ENCODE assay signal across 24 cellular contexts in the genomic region with DNA sequence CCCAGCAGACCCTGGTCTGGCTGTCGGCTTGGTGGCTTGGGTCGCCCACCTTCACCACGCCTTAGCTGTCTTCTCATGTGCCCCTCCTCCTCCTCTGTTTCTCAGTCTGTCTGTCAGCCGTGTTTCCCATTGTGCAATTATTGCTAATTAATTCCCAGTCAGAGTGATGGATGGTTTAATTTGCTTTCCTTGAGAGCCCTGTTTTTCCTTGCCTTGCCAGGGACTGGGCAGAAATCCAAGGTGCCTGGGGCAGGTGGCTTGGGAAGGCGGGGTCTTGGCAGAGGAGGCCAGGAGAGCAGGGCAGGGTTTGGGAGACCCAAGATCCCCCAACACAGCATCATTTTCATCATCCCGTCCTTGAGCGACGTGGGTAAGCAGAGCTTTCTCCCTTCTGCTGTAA.
DNase-seq lines count a peak whose midpoint lies in the region; ATAC-seq and TF ChIP-seq lines count a peak whose summit lies in the region.
"Had no signal": no experiment of that assay in that cellular context is flagged by ENCODE, and none has a peak within 500 bp of the region (broad histone marks: within the 10 kb centered on the region; RNA-seq: fewer than 3 reads in every experiment).

No MANE protein-coding gene starts in this region.

- POLR2A ChIA-PET in GM10248 (lab: Yijun Ruan, JAX) = no interaction called here

- H3K79me2 ChIP-seq in parathyroid adenoma = no peaks in the 10 kb centered on the region

- no peak overlapping the region for H3K9ac ChIP-seq in parathyroid adenoma

- peaks cover 29% of the 10 kb centered on the region for H3K4me1 ChIP-seq in parathyroid adenoma
- H3K4me1 ChIP-seq: stomach, tibial nerve had no signal

- CTCF ChIA-PET in GM10248 (lab: Yijun Ruan, JAX) = no interaction called here

- ATAC-seq in SK-N-SH treated with all-trans-retinoic acid at 6 μM for 48 hours (no peak; the same call in 2 of the 3 replicates), HG03280 (IDR thresholded peaks at IDR 0.05; ENCODE audit: unreplicated experiment) (no peak)
- ATAC-seq: activated CD8-positive, alpha-beta memory T cell treated with anti-CD3 and anti-CD28 coated beads, Interleukin-2, amount 10 ng/mL, durations not matched to agents 7 days and 5 days; left colon; naive thymus-derived CD4-positive, alpha-beta T cell; right lobe of liver had no signal

- H3K27me3 ChIP-seq in parathyroid adenoma (ENCODE audit: control insufficient read depth, insufficient read depth, low read length) = no peaks in the 10 kb centered on the region
- H3K27me3 ChIP-seq: ovary, right lobe of liver had no signal

- no peak overlapping the region for H3K27ac ChIP-seq in parathyroid adenoma
- H3K27ac ChIP-seq: ovary, right lobe of liver, stomach, tibial nerve had no signal

- DNase-seq in NCI-H748 (lab: John Stamatoyannopoulos, UW; ENCODE audit: unreplicated experiment) = peak; percentile 40
- no peak for DNase-seq in NCI-H748 treated with DMSO at 0.1 percent for 48 hours (lab: John Stamatoyannopoulos, UW)
- peak; percentile 68 for DNase-seq in NCI-H1417 treated with DMSO at 0.1 percent for 48 hours (lab: John Stamatoyannopoulos, UW)
- no peak for DNase-seq in GM10248 (ENCODE audit: extremely low spot score)
- DNase-seq in epidermal melanocyte (ENCODE audit: insufficient read length, low spot score) = no peak
- DNase-seq: activated CD4-positive, alpha-beta T cell treated with anti-CD3 and anti-CD28 coated beads, Interleukin-2, amount 10 ng/mL, durations not matched to agents 24 days and 14 days; activated CD8-positive, alpha-beta memory T cell treated with anti-CD3 and anti-CD28 coated beads, Interleukin-2, amount 10 ng/mL, durations not matched to agents 7 days and 5 days; anterior cingulate cortex; central memory CD4-positive, alpha-beta T cell; dermis blood vessel endothelial cell; head of caudate nucleus; IMR-90; left colon; mesenchymal stem cell; naive thymus-derived CD4-positive, alpha-beta T cell; NCI-H526; ovary; right lobe of liver; SIG-M5; stomach had no signal

- no peaks in the 10 kb centered on the region for H3K9me3 ChIP-seq in parathyroid adenoma (ENCODE audit: control insufficient read depth, low read length)
- H3K9me3 ChIP-seq: ovary, right lobe of liver, stomach, tibial nerve had no signal

- H3K4me3 ChIP-seq in parathyroid adenoma (ENCODE audit: low read depth, low read length) = no peak overlapping the region
- H3K4me3 ChIP-seq: ovary, right lobe of liver, stomach, tibial nerve had no signal

- H2AFZ ChIP-seq in parathyroid adenoma = peak overlapping the region; percentile 35

- no peaks in the 10 kb centered on the region for H3K36me3 ChIP-seq in parathyroid adenoma (ENCODE audit: control insufficient read depth, insufficient read depth, low read length)
- H3K36me3 ChIP-seq: ovary, stomach, tibial nerve had no signal

- no peak overlapping the region for H3K4me2 ChIP-seq in parathyroid adenoma (ENCODE audit: low read length)

- TF ChIP-seq CTCF in parathyroid adenoma (IDR thresholded peaks at IDR 0.05) (no peak), GM10248 (IDR thresholded peaks at IDR 0.05; ENCODE audit: control extremely low read depth, extremely low read depth, low read depth, missing control alignments) (no peak)

TF ChIP-seq in SK-N-SH treated with all-trans-retinoic acid at 6 μM for 48 hours, 23 proteins besides CTCF, POLR2A, EP300 and RAD21:
- TF ChIP-seq ISL1 (CRISPR knock-in tag; IDR thresholded peaks at IDR 0.05) (peak; percentile 74), TOX (CRISPR knock-in tag; IDR thresholded peaks at IDR 0.05; ENCODE audit: borderline replicate concordance) (no peak), SNAI2 (CRISPR knock-in tag; IDR thresholded peaks at IDR 0.05) (peak; percentile 56; the same call in 1 of the 2 replicates), CREB5 (CRISPR knock-in tag; IDR thresholded peaks at IDR 0.05; ENCODE audit: low read depth) (no peak), BACH2 (CRISPR knock-in tag; IDR thresholded peaks at IDR 0.05; ENCODE audit: borderline replicate concordance) (no peak), TCF4 (CRISPR knock-in tag; IDR thresholded peaks at IDR 0.05; ENCODE audit: borderline replicate concordance) (peak; percentile 58; the same call in 1 of the 2 replicates), ZNF70 (CRISPR knock-in tag; IDR thresholded peaks at IDR 0.05) (no peak), ZNF565 (CRISPR knock-in tag; conservative IDR thresholded peaks at IDR 0.05; ENCODE audit: low read depth) (no peak), ZNF8 (CRISPR knock-in tag; IDR thresholded peaks at IDR 0.05) (no peak)
- TF ChIP-seq, protein P1, sequence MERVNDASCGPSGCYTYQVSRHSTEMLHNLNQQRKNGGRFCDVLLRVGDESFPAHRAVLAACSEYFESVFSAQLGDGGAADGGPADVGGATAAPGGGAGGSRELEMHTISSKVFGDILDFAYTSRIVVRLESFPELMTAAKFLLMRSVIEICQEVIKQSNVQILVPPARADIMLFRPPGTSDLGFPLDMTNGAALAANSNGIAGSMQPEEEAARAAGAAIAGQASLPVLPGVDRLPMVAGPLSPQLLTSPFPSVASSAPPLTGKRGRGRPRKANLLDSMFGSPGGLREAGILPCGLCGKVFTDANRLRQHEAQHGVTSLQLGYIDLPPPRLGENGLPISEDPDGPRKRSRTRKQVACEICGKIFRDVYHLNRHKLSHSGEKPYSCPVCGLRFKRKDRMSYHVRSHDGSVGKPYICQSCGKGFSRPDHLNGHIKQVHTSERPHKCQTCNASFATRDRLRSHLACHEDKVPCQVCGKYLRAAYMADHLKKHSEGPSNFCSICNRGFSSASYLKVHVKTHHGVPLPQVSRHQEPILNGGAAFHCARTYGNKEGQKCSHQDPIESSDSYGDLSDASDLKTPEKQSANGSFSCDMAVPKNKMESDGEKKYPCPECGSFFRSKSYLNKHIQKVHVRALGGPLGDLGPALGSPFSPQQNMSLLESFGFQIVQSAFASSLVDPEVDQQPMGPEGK (CRISPR knock-in tag; IDR thresholded peaks at IDR 0.05; ENCODE audit: borderline replicate concordance) = no peak
TF ChIP-seq in SK-N-SH treated with all-trans-retinoic acid at 6 μM for 48 hours: peak in this region for 3.

Comparison
In these comparisons a context has a peak if more than half of its experiments do, and no peak if none do; other contexts are left out.
1. DNase-seq: peak in NCI-H748 (single experiment) and NCI-H1417 treated with DMSO at 0.1 percent for 48 hours (single experiment); none in NCI-H748 treated with DMSO at 0.1 percent for 48 hours (single experiment), GM10248 (single experiment) and epidermal melanocyte (single experiment).